20 cellular contexts compared by ENCODE assay signal in the genomic region with DNA sequence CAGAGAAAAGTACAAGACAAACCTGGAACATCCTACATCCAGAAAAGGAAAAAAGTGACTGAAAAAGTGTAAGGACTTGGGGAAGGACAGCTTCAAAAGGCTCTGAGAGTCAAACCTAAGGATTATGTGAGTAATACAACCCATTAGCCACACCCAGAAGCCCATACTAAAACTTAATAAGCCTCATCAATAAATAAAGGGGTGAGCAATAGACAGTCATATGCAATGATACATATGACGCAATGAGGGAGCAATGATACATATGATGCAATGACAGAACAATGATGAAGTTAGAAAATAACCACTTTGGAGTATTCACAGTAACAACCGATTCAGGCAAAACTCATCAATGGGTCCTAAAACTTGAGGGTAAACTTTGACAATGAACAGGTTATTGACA. TPM values are rescaled to one million over a fixed set of nuclear protein-coding genes. Genes with fewer than 3 reads are reported as not detected.
DNase-seq lines count a peak whose midpoint lies in the region; ATAC-seq and TF ChIP-seq lines count a peak whose summit lies in the region.
"Had no signal": no experiment of that assay in that cellular context is flagged by ENCODE, and none has a peak within 500 bp of the region (broad histone marks: within the 10 kb centered on the region; RNA-seq: fewer than 3 reads in every experiment).

No MANE protein-coding gene starts in this region.

- intact Hi-C loops in CD4-positive, alpha-beta memory T cell (cut with micrococcal nuclease) = no loop called here

- no peaks in the 10 kb centered on the region for H3K27me3 ChIP-seq in mesendoderm (ENCODE audit: insufficient read depth, low read length, poor library complexity)
- H3K27me3 ChIP-seq in CD4-positive, alpha-beta memory T cell (ENCODE audit: insufficient read depth, low read length) = no peaks in the 10 kb centered on the region
- H3K27me3 ChIP-seq: foreskin keratinocyte, left lung, pancreas had no signal

- CTCF ChIA-PET in WTC11 (lab: Charles Lee) = no interaction called here
- CTCF ChIA-PET in CD4-positive, alpha-beta memory T cell (lab: Charles Lee; ENCODE audit: partially characterized antibody) = no interaction called here

- no CpG with 5 or more reads among the region's 2 CpGs for WGBS in mesendoderm (ENCODE audit: extremely low coverage, insufficient coverage, low lambda C conversion rate)

- no peak overlapping the region for H3K23ac ChIP-seq in mesendoderm (ENCODE audit: low read length)

- H2BK15ac ChIP-seq in mesendoderm (replicated peaks; ENCODE audit: low read depth) = no peak overlapping the region

- H3K79me2 ChIP-seq in mesendoderm (ENCODE audit: control insufficient read depth, insufficient read depth, low read length) = no peaks in the 10 kb centered on the region

- no peak overlapping the region for H3K56ac ChIP-seq in mesendoderm (ENCODE audit: low read length)

- no peak overlapping the region for H3K27ac Mint-ChIP-seq in WTC11
- no peak overlapping the region for H3K27ac Mint-ChIP-seq in CD4-positive, alpha-beta memory T cell
- H3K27ac Mint-ChIP-seq: activated CD4-positive, alpha-beta T cell treated with anti-CD3 and anti-CD28 coated beads, Interleukin-2, amount 10 ng/mL, durations not matched to agents 7 days and 5 days; activated T-helper 1 cell treated with anti-CD3 and anti-CD28 coated beads, Interleukin-12 subunit alpha, Interleukin-12 subunit beta, Interleukin-2, Interleukin-4 antibody, amounts not matched to agents 30 ng/mL and 10 ng/mL and 1 ng/mL, durations not matched to agents 14 hours and 24 hours and 36 hours; HFFc6 had no signal

- no peaks in the 10 kb centered on the region for H3K4me1 Mint-ChIP-seq in WTC11
- peaks cover 0 to 6% (median 5%) of the 10 kb centered on the region in 4 donors for H3K4me1 Mint-ChIP-seq in CD4-positive, alpha-beta memory T cell
- H3K4me1 Mint-ChIP-seq: activated CD4-positive, alpha-beta T cell treated with anti-CD3 and anti-CD28 coated beads, Interleukin-2, amount 10 ng/mL, durations not matched to agents 7 days and 5 days had no signal

- H3K4me2 ChIP-seq in mesendoderm (ENCODE audit: low read length) = no peak overlapping the region

- peaks cover 2% of the 10 kb centered on the region for H3K79me1 ChIP-seq in mesendoderm (ENCODE audit: low read length)

- H3K4me3 Mint-ChIP-seq in WTC11 = no peak overlapping the region
- no peak overlapping the region for H3K4me3 Mint-ChIP-seq in CD4-positive, alpha-beta memory T cell
- H3K4me3 Mint-ChIP-seq: activated CD4-positive, alpha-beta T cell treated with anti-CD3 and anti-CD28 coated beads, Interleukin-2, amount 10 ng/mL, durations not matched to agents 7 days and 5 days; activated T-helper 1 cell treated with anti-CD3 and anti-CD28 coated beads, Interleukin-12 subunit alpha, Interleukin-12 subunit beta, Interleukin-2, Interleukin-4 antibody, amounts not matched to agents 30 ng/mL and 10 ng/mL and 1 ng/mL, durations not matched to agents 14 hours and 24 hours and 36 hours; HFFc6 had no signal

- H3K18ac ChIP-seq in mesendoderm (ENCODE audit: low read length) = no peak overlapping the region

- H3K4me3 ChIP-seq in fibroblast of the aortic adventitia (ENCODE audit: low read depth, low read length) = no peak overlapping the region
- no peak overlapping the region for H3K4me3 ChIP-seq in mesendoderm (ENCODE audit: low read length)
- no peak overlapping the region for H3K4me3 ChIP-seq in CD4-positive, alpha-beta memory T cell (ENCODE audit: low read length in 2 of 2)
- H3K4me3 ChIP-seq: left lung, pancreas, skin epidermis had no signal

- no peak overlapping the region for H2BK120ac ChIP-seq in mesendoderm (ENCODE audit: low read depth, low read length)

- H2AK5ac ChIP-seq in mesendoderm (ENCODE audit: low read length) = no peak overlapping the region

- no peak for ATAC-seq in WTC11
- ATAC-seq: foreskin keratinocyte, left lung, pancreas had no signal

- no peaks in the 10 kb centered on the region for H3K9me3 Mint-ChIP-seq in WTC11
- peaks cover 0 to 1% (median 0%) of the 10 kb centered on the region in 8 donors for H3K9me3 Mint-ChIP-seq in CD4-positive, alpha-beta memory T cell
- H3K9me3 Mint-ChIP-seq: activated CD4-positive, alpha-beta T cell treated with anti-CD3 and anti-CD28 coated beads, Interleukin-2, amount 10 ng/mL, durations not matched to agents 7 days and 5 days; activated T-helper 1 cell treated with anti-CD3 and anti-CD28 coated beads, Interleukin-12 subunit alpha, Interleukin-12 subunit beta, Interleukin-2, Interleukin-4 antibody, amounts not matched to agents 30 ng/mL and 10 ng/mL and 1 ng/mL, durations not matched to agents 14 hours and 24 hours and 36 hours; HFFc6 had no signal

- H2BK5ac ChIP-seq in mesendoderm (ENCODE audit: low read length) = no peak overlapping the region

- peaks cover 51% of the 10 kb centered on the region for H3K36me3 Mint-ChIP-seq in WTC11
- H3K36me3 Mint-ChIP-seq in CD4-positive, alpha-beta memory T cell = peaks cover 46 to 72% of the 10 kb centered on the region in 2 donors

- no peak overlapping the region for H4K8ac ChIP-seq in mesendoderm (ENCODE audit: low read depth, low read length)

- H3K9ac ChIP-seq in mesendoderm (ENCODE audit: low read length) = no peak overlapping the region

- DNase-seq in EH (ENCODE audit: low read depth) = peak; percentile 7
- peak; percentile 22 for DNase-seq in HS-5 (ENCODE audit: low read depth)
- no peak for DNase-seq in WTC11 (ENCODE audit: low spot score)
- peak; percentile 49 for DNase-seq in fibroblast of the aortic adventitia (ENCODE audit: low read depth)
- no peak for DNase-seq in mesendoderm
- no peak for DNase-seq in activated CD8-positive, alpha-beta memory T cell treated with anti-CD3 and anti-CD28 coated beads, Interleukin-2, amount 50 U/mL, for 4 hours
- DNase-seq in CD4-positive, alpha-beta memory T cell = no peak
- DNase-seq: activated CD4-positive, alpha-beta T cell treated with anti-CD3 and anti-CD28 coated beads, Interleukin-2, amount 10 ng/mL, durations not matched to agents 7 days and 5 days; aorta; dermis blood vessel endothelial cell; HFFc6; Kasumi-1; left lung; NCI-H2081; pancreas; SHP77 treated with DMSO at 0.1 percent for 48 hours; stimulated activated naive CD4-positive, alpha-beta T cell treated with Interleukin-2 at 50 U/mL for 16 hours had no signal

- no peaks in the 10 kb centered on the region for H3K9me3 ChIP-seq in CD4-positive, alpha-beta memory T cell (ENCODE audit: control insufficient read depth in 1 of 2, low read length in 2 of 2)
- H3K9me3 ChIP-seq: left lung, pancreas had no signal

- H3K4ac ChIP-seq in mesendoderm (ENCODE audit: low read depth, low read length) = no peak overlapping the region

- POLR2A ChIA-PET in WTC11 (lab: Charles Lee) = no interaction called here
- POLR2A ChIA-PET in CD4-positive, alpha-beta memory T cell (lab: Charles Lee; ENCODE audit: partially characterized antibody) = no interaction called here

- H3K4me1 ChIP-seq in mesendoderm (ENCODE audit: control insufficient read depth, low read depth, low read length) = no peaks in the 10 kb centered on the region
- H3K4me1 ChIP-seq in CD4-positive, alpha-beta memory T cell (ENCODE audit: insufficient read depth, low read length) = no peaks in the 10 kb centered on the region
- H3K4me1 ChIP-seq: foreskin keratinocyte, left lung had no signal

- no peak for TF ChIP-seq CTCF in WTC11 (IDR thresholded peaks at IDR 0.05)
- no peak for TF ChIP-seq CTCF in fibroblast of the aortic adventitia (IDR thresholded peaks at IDR 0.05; ENCODE audit: insufficient read depth, low read length)

- no peak overlapping the region for H3K27ac ChIP-seq in mesendoderm (ENCODE audit: low read depth, low read length)
- no peak overlapping the region for H3K27ac ChIP-seq in CD4-positive, alpha-beta memory T cell (ENCODE audit: low read depth, low read length)
- H3K27ac ChIP-seq: foreskin keratinocyte, left lung, pancreas, skin epidermis had no signal

- no peaks in the 10 kb centered on the region for H3K27me3 Mint-ChIP-seq in WTC11 (ENCODE audit: low read depth)
- no peaks in the 10 kb centered on the region for H3K27me3 Mint-ChIP-seq in CD4-positive, alpha-beta memory T cell
- H3K27me3 Mint-ChIP-seq: activated CD4-positive, alpha-beta T cell treated with anti-CD3 and anti-CD28 coated beads, Interleukin-2, amount 10 ng/mL, durations not matched to agents 7 days and 5 days had no signal

- no peak overlapping the region for H4K5ac ChIP-seq in mesendoderm (ENCODE audit: low read length)

- H3K36me3 ChIP-seq in mesendoderm (ENCODE audit: control insufficient read depth, insufficient read depth, low read length) = peaks cover 2% of the 10 kb centered on the region
- H3K36me3 ChIP-seq in CD4-positive, alpha-beta memory T cell (ENCODE audit: insufficient read depth, low read length) = peaks cover 56% of the 10 kb centered on the region

TF ChIP-seq in WTC11, 78 proteins besides CTCF, POLR2A, EP300 and RAD21:
- peak; percentile 59 for TF ChIP-seq GABPB1 (CRISPR knock-in tag; IDR thresholded peaks at IDR 0.05)
- TF ChIP-seq, protein P1, sequence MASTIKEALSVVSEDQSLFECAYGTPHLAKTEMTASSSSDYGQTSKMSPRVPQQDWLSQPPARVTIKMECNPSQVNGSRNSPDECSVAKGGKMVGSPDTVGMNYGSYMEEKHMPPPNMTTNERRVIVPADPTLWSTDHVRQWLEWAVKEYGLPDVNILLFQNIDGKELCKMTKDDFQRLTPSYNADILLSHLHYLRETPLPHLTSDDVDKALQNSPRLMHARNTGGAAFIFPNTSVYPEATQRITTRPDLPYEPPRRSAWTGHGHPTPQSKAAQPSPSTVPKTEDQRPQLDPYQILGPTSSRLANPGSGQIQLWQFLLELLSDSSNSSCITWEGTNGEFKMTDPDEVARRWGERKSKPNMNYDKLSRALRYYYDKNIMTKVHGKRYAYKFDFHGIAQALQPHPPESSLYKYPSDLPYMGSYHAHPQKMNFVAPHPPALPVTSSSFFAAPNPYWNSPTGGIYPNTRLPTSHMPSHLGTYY (CRISPR knock-in tag; IDR thresholded peaks at IDR 0.05) = no peak
TF ChIP-seq in WTC11: peak in this region for 1.

RNA-seq across cellular contexts. Expression of a gene that starts 50.1 kb away (rescaled TPM):
- 48.8 to 53.3 TPM (median 52.5 TPM) in 3 replicates for total RNA-seq in WTC11 (2021)
- total RNA-seq in fibroblast of the aortic adventitia (ENCODE audit: low replicate concordance) = 54.0 and 80.5 TPM in 2 replicates
- polyA plus RNA-seq in mesendoderm (2013, experiment 1 of 2) = 8.4 TPM
- polyA plus RNA-seq in mesendoderm (2013, experiment 2 of 2) = 8.6 TPM
- total RNA-seq in CD4-positive, alpha-beta memory T cell = 10 to 100 TPM; 92.9 to 99.0 TPM
- 10 to 100 TPM; 32.7 to 39.2 TPM for polyA plus RNA-seq in CD4-positive, alpha-beta memory T cell

Comparison
In these comparisons a context has a peak if more than half of its experiments do, and no peak if none do; other contexts are left out.
1. DNase-seq: peak in EH (single experiment), HS-5 (single experiment) and fibroblast of the aortic adventitia (single experiment); none in WTC11 (single experiment), mesendoderm (single experiment), activated CD8-positive, alpha-beta memory T cell treated with anti-CD3 and anti-CD28 coated beads, Interleukin-2, amount 50 U/mL, for 4 hours (single experiment) and CD4-positive, alpha-beta memory T cell (0 of 5).